1 cellular context compared by ENCODE assay signal in genomic region chr15:72168131-72168825, GRCh38.
TF ChIP-seq lines count a peak whose summit lies in the region.

No MANE protein-coding gene starts in this region.

TF ChIP-seq in K562, 482 proteins besides CTCF, POLR2A, EP300 and RAD21 (continued from another document):
- no peak for TF ChIP-seq CEBPB (tag; IDR thresholded peaks at IDR 0.05)
- no peak for TF ChIP-seq ETS2 (tag; IDR thresholded peaks at IDR 0.05; ENCODE audit: borderline replicate concordance, poor library complexity, severe bottlenecking)
- no peak for TF ChIP-seq ZKSCAN1 (IDR thresholded peaks at IDR 0.05; ENCODE audit: low read depth, low read length)
- no peak for TF ChIP-seq ZNF561 (CRISPR knock-in tag; conservative IDR thresholded peaks at IDR 0.05)
- TF ChIP-seq, protein P1, sequence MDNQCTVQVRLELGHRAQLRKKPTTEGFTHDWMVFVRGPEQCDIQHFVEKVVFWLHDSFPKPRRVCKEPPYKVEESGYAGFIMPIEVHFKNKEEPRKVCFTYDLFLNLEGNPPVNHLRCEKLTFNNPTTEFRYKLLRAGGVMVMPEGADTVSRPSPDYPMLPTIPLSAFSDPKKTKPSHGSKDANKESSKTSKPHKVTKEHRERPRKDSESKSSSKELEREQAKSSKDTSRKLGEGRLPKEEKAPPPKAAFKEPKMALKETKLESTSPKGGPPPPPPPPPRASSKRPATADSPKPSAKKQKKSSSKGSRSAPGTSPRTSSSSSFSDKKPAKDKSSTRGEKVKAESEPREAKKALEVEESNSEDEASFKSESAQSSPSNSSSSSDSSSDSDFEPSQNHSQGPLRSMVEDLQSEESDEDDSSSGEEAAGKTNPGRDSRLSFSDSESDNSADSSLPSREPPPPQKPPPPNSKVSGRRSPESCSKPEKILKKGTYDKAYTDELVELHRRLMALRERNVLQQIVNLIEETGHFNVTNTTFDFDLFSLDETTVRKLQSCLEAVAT (IDR thresholded peaks at IDR 0.05): no peak
- TF ChIP-seq FOXA3 (CRISPR knock-in tag; conservative IDR thresholded peaks at IDR 0.05 in 1 of 2, IDR thresholded peaks at IDR 0.05 in 1 of 2): peak; percentile 68 to 90
- no peak for TF ChIP-seq MTF1 (CRISPR knock-in tag; IDR thresholded peaks at IDR 0.05; ENCODE audit: borderline replicate concordance)
- no peak for TF ChIP-seq HNRNPL (IDR thresholded peaks at IDR 0.05; ENCODE audit: low read depth, low read length)
- peak; percentile 50; the same call in 1 of the 2 replicates for TF ChIP-seq SPI1 (IDR thresholded peaks at IDR 0.05; ENCODE audit: borderline replicate concordance, low read depth, low read length)
- no peak for TF ChIP-seq SMARCB1 (IDR thresholded peaks at IDR 0.05; ENCODE audit: insufficient read length, low read depth)
- TF ChIP-seq TARDBP (IDR thresholded peaks at IDR 0.05): no peak
- no peak for TF ChIP-seq ZNF551 (CRISPR knock-in tag; IDR thresholded peaks at IDR 0.05)
- TF ChIP-seq, protein P2, sequence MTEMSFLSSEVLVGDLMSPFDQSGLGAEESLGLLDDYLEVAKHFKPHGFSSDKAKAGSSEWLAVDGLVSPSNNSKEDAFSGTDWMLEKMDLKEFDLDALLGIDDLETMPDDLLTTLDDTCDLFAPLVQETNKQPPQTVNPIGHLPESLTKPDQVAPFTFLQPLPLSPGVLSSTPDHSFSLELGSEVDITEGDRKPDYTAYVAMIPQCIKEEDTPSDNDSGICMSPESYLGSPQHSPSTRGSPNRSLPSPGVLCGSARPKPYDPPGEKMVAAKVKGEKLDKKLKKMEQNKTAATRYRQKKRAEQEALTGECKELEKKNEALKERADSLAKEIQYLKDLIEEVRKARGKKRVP (CRISPR knock-in tag; IDR thresholded peaks at IDR 0.05): no peak
- TF ChIP-seq TCF3 (CRISPR knock-in tag; IDR thresholded peaks at IDR 0.05): peak; percentile 76
- no peak for TF ChIP-seq E2F6 (IDR thresholded peaks at IDR 0.05; ENCODE audit: borderline replicate concordance in 1 of 2, extremely low read depth in 1 of 2, insufficient read depth in 1 of 2, insufficient read length in 1 of 2, low read depth in 1 of 2, low read length in 1 of 2, poor library complexity in 1 of 2, severe bottlenecking in 1 of 2)
- TF ChIP-seq CBFA2T3 (IDR thresholded peaks at IDR 0.05): peak; percentile 60; the same call in 1 of the 2 replicates
- TF ChIP-seq, protein P3, sequence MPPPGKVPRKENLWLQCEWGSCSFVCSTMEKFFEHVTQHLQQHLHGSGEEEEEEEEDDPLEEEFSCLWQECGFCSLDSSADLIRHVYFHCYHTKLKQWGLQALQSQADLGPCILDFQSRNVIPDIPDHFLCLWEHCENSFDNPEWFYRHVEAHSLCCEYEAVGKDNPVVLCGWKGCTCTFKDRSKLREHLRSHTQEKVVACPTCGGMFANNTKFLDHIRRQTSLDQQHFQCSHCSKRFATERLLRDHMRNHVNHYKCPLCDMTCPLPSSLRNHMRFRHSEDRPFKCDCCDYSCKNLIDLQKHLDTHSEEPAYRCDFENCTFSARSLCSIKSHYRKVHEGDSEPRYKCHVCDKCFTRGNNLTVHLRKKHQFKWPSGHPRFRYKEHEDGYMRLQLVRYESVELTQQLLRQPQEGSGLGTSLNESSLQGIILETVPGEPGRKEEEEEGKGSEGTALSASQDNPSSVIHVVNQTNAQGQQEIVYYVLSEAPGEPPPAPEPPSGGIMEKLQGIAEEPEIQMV (tag; conservative IDR thresholded peaks at IDR 0.05; ENCODE audit: low read depth): no peak
- TF ChIP-seq CTBP1 (IDR thresholded peaks at IDR 0.05; ENCODE audit: borderline replicate concordance): peak; percentile 68; the same call in 1 of the 2 replicates
- peak; percentile 35; the same call in 1 of the 2 replicates for TF ChIP-seq TEAD4 (IDR thresholded peaks at IDR 0.05; ENCODE audit: low read length)
- no peak for TF ChIP-seq TEAD4 (CRISPR knock-in tag; IDR thresholded peaks at IDR 0.05; ENCODE audit: borderline replicate concordance)
- TF ChIP-seq ZNF696 (CRISPR knock-in tag; conservative IDR thresholded peaks at IDR 0.05): no peak
- TF ChIP-seq, protein P4, sequence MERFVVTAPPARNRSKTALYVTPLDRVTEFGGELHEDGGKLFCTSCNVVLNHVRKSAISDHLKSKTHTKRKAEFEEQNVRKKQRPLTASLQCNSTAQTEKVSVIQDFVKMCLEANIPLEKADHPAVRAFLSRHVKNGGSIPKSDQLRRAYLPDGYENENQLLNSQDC (CRISPR knock-in tag; IDR thresholded peaks at IDR 0.05): no peak
- no peak for TF ChIP-seq NBN (IDR thresholded peaks at IDR 0.05; ENCODE audit: low read depth)
- TF ChIP-seq SMAD1 (IDR thresholded peaks at IDR 0.05; ENCODE audit: low read depth, low read length, partially characterized antibody): no peak
- TF ChIP-seq WHSC1 (IDR thresholded peaks at IDR 0.05; ENCODE audit: low read length): no peak
- TF ChIP-seq ZNF445 (CRISPR knock-in tag; IDR thresholded peaks at IDR 0.05; ENCODE audit: low read depth): no peak
- no peak for TF ChIP-seq ZNF24 (IDR thresholded peaks at IDR 0.05)
- TF ChIP-seq ARID1B (IDR thresholded peaks at IDR 0.05): peak; percentile 63
- TF ChIP-seq, protein P5, sequence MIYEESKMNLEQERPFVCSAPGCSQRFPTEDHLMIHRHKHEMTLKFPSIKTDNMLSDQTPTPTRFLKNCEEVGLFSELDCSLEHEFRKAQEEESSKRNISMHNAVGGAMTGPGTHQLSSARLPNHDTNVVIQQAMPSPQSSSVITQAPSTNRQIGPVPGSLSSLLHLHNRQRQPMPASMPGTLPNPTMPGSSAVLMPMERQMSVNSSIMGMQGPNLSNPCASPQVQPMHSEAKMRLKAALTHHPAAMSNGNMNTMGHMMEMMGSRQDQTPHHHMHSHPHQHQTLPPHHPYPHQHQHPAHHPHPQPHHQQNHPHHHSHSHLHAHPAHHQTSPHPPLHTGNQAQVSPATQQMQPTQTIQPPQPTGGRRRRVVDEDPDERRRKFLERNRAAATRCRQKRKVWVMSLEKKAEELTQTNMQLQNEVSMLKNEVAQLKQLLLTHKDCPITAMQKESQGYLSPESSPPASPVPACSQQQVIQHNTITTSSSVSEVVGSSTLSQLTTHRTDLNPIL (CRISPR knock-in tag; IDR thresholded peaks at IDR 0.05): no peak
- no peak for TF ChIP-seq RAD51 (IDR thresholded peaks at IDR 0.05; ENCODE audit: borderline replicate concordance, low read depth)
- no peak for TF ChIP-seq SRSF3 (IDR thresholded peaks at IDR 0.05; ENCODE audit: insufficient read depth, low read length)
- TF ChIP-seq FIP1L1 (IDR thresholded peaks at IDR 0.05; ENCODE audit: low read depth, low read length, poor library complexity, severe bottlenecking): no peak
- no peak for TF ChIP-seq NFIC (IDR thresholded peaks at IDR 0.05)
- TF ChIP-seq SMARCA4 (IDR thresholded peaks at IDR 0.05): no peak
- TF ChIP-seq MEIS2 (IDR thresholded peaks at IDR 0.05; ENCODE audit: partially characterized antibody): no peak
- TF ChIP-seq ZBTB7A (IDR thresholded peaks at IDR 0.05; ENCODE audit: borderline replicate concordance, control insufficient read depth, low read depth, low read length): peak; percentile 75; the same call in 1 of the 2 replicates
- TF ChIP-seq NUFIP1 (IDR thresholded peaks at IDR 0.05; ENCODE audit: partially characterized antibody): no peak
- no peak for TF ChIP-seq ZNF124 (CRISPR knock-in tag; IDR thresholded peaks at IDR 0.05)
- TF ChIP-seq, protein P6, sequence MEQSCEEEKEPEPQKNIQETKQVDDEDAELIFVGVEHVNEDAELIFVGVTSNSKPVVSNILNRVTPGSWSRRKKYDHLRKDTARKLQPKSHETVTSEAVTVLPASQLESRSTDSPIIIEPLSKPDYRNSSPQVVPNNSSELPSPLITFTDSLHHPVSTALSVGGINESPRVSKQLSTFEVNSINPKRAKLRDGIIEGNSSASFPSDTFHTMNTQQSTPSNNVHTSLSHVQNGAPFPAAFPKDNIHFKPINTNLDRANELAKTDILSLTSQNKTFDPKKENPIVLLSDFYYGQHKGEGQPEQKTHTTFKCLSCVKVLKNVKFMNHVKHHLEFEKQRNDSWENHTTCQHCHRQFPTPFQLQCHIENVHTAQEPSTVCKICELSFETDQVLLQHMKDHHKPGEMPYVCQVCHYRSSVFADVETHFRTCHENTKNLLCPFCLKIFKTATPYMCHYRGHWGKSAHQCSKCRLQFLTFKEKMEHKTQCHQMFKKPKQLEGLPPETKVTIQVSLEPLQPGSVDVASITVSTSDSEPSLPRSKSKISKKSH (CRISPR knock-in tag; IDR thresholded peaks at IDR 0.05): no peak
- TF ChIP-seq CHD1 (IDR thresholded peaks at IDR 0.05; ENCODE audit: low read length): no peak
- no peak for TF ChIP-seq ZKSCAN8 (CRISPR knock-in tag; IDR thresholded peaks at IDR 0.05)
- TF ChIP-seq ZNF41 (CRISPR knock-in tag; conservative IDR thresholded peaks at IDR 0.05): no peak
- TF ChIP-seq ATF1 (CRISPR knock-in tag; IDR thresholded peaks at IDR 0.05): no peak
- TF ChIP-seq ATF1 (tag; IDR thresholded peaks at IDR 0.05): no peak
- no peak for TF ChIP-seq PCBP2 (IDR thresholded peaks at IDR 0.05; ENCODE audit: low read depth, low read length, poor library complexity, severe bottlenecking)
- TF ChIP-seq, protein P7, sequence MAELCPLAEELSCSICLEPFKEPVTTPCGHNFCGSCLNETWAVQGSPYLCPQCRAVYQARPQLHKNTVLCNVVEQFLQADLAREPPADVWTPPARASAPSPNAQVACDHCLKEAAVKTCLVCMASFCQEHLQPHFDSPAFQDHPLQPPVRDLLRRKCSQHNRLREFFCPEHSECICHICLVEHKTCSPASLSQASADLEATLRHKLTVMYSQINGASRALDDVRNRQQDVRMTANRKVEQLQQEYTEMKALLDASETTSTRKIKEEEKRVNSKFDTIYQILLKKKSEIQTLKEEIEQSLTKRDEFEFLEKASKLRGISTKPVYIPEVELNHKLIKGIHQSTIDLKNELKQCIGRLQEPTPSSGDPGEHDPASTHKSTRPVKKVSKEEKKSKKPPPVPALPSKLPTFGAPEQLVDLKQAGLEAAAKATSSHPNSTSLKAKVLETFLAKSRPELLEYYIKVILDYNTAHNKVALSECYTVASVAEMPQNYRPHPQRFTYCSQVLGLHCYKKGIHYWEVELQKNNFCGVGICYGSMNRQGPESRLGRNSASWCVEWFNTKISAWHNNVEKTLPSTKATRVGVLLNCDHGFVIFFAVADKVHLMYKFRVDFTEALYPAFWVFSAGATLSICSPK (IDR thresholded peaks at IDR 0.05; ENCODE audit: borderline replicate concordance): no peak
- no peak for TF ChIP-seq GTF2F1 (IDR thresholded peaks at IDR 0.05; ENCODE audit: low read depth, low read length)
- TF ChIP-seq, protein P8, sequence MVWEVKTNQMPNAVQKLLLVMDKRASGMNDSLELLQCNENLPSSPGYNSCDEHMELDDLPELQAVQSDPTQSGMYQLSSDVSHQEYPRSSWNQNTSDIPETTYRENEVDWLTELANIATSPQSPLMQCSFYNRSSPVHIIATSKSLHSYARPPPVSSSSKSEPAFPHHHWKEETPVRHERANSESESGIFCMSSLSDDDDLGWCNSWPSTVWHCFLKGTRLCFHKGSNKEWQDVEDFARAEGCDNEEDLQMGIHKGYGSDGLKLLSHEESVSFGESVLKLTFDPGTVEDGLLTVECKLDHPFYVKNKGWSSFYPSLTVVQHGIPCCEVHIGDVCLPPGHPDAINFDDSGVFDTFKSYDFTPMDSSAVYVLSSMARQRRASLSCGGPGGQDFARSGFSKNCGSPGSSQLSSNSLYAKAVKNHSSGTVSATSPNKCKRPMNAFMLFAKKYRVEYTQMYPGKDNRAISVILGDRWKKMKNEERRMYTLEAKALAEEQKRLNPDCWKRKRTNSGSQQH (CRISPR knock-in tag; IDR thresholded peaks at IDR 0.05): no peak
- TF ChIP-seq SMARCE1 (IDR thresholded peaks at IDR 0.05): 0 out of 2 replicates have a peak, but pooled peaks have one; percentile 33
- no peak for TF ChIP-seq RNF219 (CRISPR knock-in tag; IDR thresholded peaks at IDR 0.05)
- TF ChIP-seq SNRNP70 (optimal IDR thresholded peaks at IDR 0.05; ENCODE audit: low read depth, low read length): no peak
